In genomic region chr2:227388537-227389011, GRCh38 we compare ENCODE assay signal across 16 cellular contexts. TPM values are rescaled to one million over a fixed set of nuclear protein-coding genes. Genes with fewer than 3 reads are reported as not detected.
DNase-seq lines count a peak whose midpoint lies in the region; ATAC-seq, FAIRE-seq and TF ChIP-seq lines count a peak whose summit lies in the region.
"Had no signal": no experiment of that assay in that cellular context is flagged by ENCODE, and none has a peak within 500 bp of the region (broad histone marks: within the 10 kb centered on the region; RNA-seq: fewer than 3 reads in every experiment).

No MANE protein-coding gene starts in this region.

- BruUV-seq in IMR-90 (replicated peaks; lab: Mats Ljungman, UMichigan): no TSS peak

- TF ChIP-seq POLR2A in IMR-90 (IDR thresholded peaks at IDR 0.05; ENCODE audit: low read depth, low read length) (no peak), GM18505 (IDR thresholded peaks at IDR 0.05; ENCODE audit: borderline replicate concordance, extremely low read depth, insufficient read depth, insufficient read length) (no peak)

- FAIRE-seq in bronchial epithelial cell (lab: Jason Lieb, UNC): no peak

- TF ChIP-seq RAD21 in IMR-90 (IDR thresholded peaks at IDR 0.05; ENCODE audit: low read length): no peak

- in situ Hi-C loops in IMR-90 (cut with MboI; ENCODE audit: low sequenced_read_pairs): no loop called here

- dilution Hi-C loops in IMR-90 (cut with HindIII; ENCODE audit: low sequenced_read_pairs, unreplicated experiment): no loop called here

- H2AFZ ChIP-seq in IMR-90 (replicated peaks; ENCODE audit: low read length, poor library complexity): peak overlapping the region; percentile 60
- H2AFZ ChIP-seq: parathyroid adenoma had no signal

- peak overlapping the region; percentile 81 for H4K5ac ChIP-seq in IMR-90 (ENCODE audit: low read depth, low read length)

- H2BK5ac ChIP-seq in IMR-90 (ENCODE audit: low read depth, low read length, poor library complexity, severe bottlenecking): peak overlapping the region; percentile 94

- POLR2A ChIA-PET in IMR-90 (lab: Charles Lee; ENCODE audit: unreplicated experiment): no interaction called here

- ATAC-seq in IMR-90 (ENCODE audit: low read depth): peak; percentile 83
- ATAC-seq in GM18505 (IDR thresholded peaks at IDR 0.05; ENCODE audit: unreplicated experiment): no peak
- ATAC-seq in HG02759 (IDR thresholded peaks at IDR 0.05; ENCODE audit: unreplicated experiment): no peak
- ATAC-seq: stimulated activated effector memory CD8-positive, alpha-beta T cell treated with anti-CD3 and anti-CD28 coated beads, Interleukin-12 subunit alpha, Interleukin-12 subunit beta, amount 100 ng/mL, for 72 hours had no signal

- peak overlapping the region; percentile 88 for H3K18ac ChIP-seq in IMR-90 (ENCODE audit: low read depth, low read length)

- no peak overlapping the region for H3K14ac ChIP-seq in IMR-90 (replicated peaks; ENCODE audit: low read depth, low read length)

- H3K4me3 ChIP-seq in AG10803 (ENCODE audit: low read length): no peak overlapping the region
- no peak overlapping the region for H3K4me3 ChIP-seq in IMR-90 (ENCODE audit: insufficient read depth, low read depth, low read length)
- H3K4me3 ChIP-seq in bronchial epithelial cell (ENCODE audit: low read depth, low read length): no peak overlapping the region
- H3K4me3 ChIP-seq: ascending aorta had no signal

- H4K8ac ChIP-seq in IMR-90 (ENCODE audit: low read depth in 2 of 2, low read length in 2 of 2): peak overlapping the region; percentile 73 to 76; a peak in 3 of 4 replicates

- DNase-seq in AG10803 (ENCODE audit: low read depth) (peak; percentile 96), IMR-90 (peak; percentile 98), bronchial epithelial cell (ENCODE audit: low read depth) (peak; percentile 99), myocyte (ENCODE audit: low read depth) (peak; percentile 54), putamen (ENCODE audit: low spot score) (no peak), NCI-H1048 (lab: John Stamatoyannopoulos, UW) (no peak)
- DNase-seq: mesendoderm, NCI-H1417 treated with DMSO at 0.1 percent for 48 hours, NCI-H526, SIG-M5 had no signal

- no peak overlapping the region for H3K9ac ChIP-seq in IMR-90 (ENCODE audit: low read depth, low read length)
- H3K9ac ChIP-seq: parathyroid adenoma had no signal

- no peaks in the 10 kb centered on the region for H3K79me1 ChIP-seq in IMR-90 (ENCODE audit: low read depth in 1 of 2, low read length in 2 of 2)

- H3K4ac ChIP-seq in IMR-90 (ENCODE audit: low read depth, low read length): peak overlapping the region; percentile 71

- H3K23ac ChIP-seq in IMR-90 (ENCODE audit: low read depth, low read length): peak overlapping the region; percentile 21; the same call in 1 of the 2 replicates

- H3K36me3 ChIP-seq in IMR-90 (ENCODE audit: control insufficient read depth, insufficient read depth, low read length): no peaks in the 10 kb centered on the region
- H3K36me3 ChIP-seq in bronchial epithelial cell (ENCODE audit: control insufficient read depth, insufficient read depth, low read length): no peaks in the 10 kb centered on the region
- H3K36me3 ChIP-seq: ascending aorta had no signal

- H3K4me1 ChIP-seq in IMR-90 (ENCODE audit: control insufficient read depth, insufficient read depth, low read length): peaks cover 3% of the 10 kb centered on the region
- H3K4me1 ChIP-seq: ascending aorta, parathyroid adenoma had no signal

- no peaks in the 10 kb centered on the region for H4K20me1 ChIP-seq in IMR-90 (ENCODE audit: insufficient read depth, low read length)

- H3K9me1 ChIP-seq in IMR-90 (ENCODE audit: insufficient read depth, low read length): no peaks in the 10 kb centered on the region

- no CpG with 5 or more reads among the region's 7 CpGs for WGBS in IMR-90 (ENCODE audit: extremely low coverage in 2 of 2, insufficient read length in 1 of 2), 2 experiments

- TF ChIP-seq CTCF in AG10803 (conservative IDR thresholded peaks at IDR 0.05; ENCODE audit: low read length): no peak
- no peak for TF ChIP-seq CTCF in IMR-90 (conservative IDR thresholded peaks at IDR 0.05; ENCODE audit: low read depth, low read length)
- TF ChIP-seq CTCF in bronchial epithelial cell (IDR thresholded peaks at IDR 0.05; ENCODE audit: insufficient read depth, low read length, severe bottlenecking): no peak

- H3K56ac ChIP-seq in IMR-90 (ENCODE audit: extremely low read depth, insufficient read depth, low read length): peak overlapping the region; percentile 7; the same call in 1 of the 2 replicates

- CTCF ChIA-PET in IMR-90 (lab: Yijun Ruan, JAX): interaction anchor here (1.3 kb wide), 1 partner anchor 40 kb away, joined by 4 read pairs; no protein-coding TSS in a partner anchor

- no peak overlapping the region for H3K4me2 ChIP-seq in IMR-90 (ENCODE audit: low read depth, low read length)

- peak overlapping the region; percentile 78 for H2BK120ac ChIP-seq in IMR-90 (ENCODE audit: low read depth, low read length)

- H3K9me3 ChIP-seq in IMR-90 (ENCODE audit: control insufficient read depth, insufficient read depth, low read length): no peaks in the 10 kb centered on the region
- H3K9me3 ChIP-seq: ascending aorta had no signal

- peak overlapping the region; percentile 65 for H2BK20ac ChIP-seq in IMR-90 (ENCODE audit: low read depth, low read length)

- H3K27ac ChIP-seq in IMR-90 (ENCODE audit: insufficient read depth, low read length): peak overlapping the region; percentile 93
- H3K27ac ChIP-seq: ascending aorta, parathyroid adenoma had no signal

- H3K27me3 ChIP-seq in IMR-90 (ENCODE audit: control insufficient read depth, insufficient read depth, low read length) (no peaks in the 10 kb centered on the region), bronchial epithelial cell (ENCODE audit: control insufficient read depth, insufficient read depth, low read length) (no peaks in the 10 kb centered on the region)
- H3K27me3 ChIP-seq: ascending aorta had no signal

- H2AK9ac ChIP-seq in IMR-90 (replicated peaks; ENCODE audit: low read depth, low read length, poor library complexity): no peak overlapping the region

- H2AK5ac ChIP-seq in IMR-90 (ENCODE audit: low read depth, low read length): peak overlapping the region; percentile 41; the same call in 1 of the 2 replicates

- H2BK15ac ChIP-seq in IMR-90 (ENCODE audit: low read depth, low read length): peak overlapping the region; percentile 77; the same call in 2 of the 3 replicates

- intact Hi-C loops in IMR-90 (cut with micrococcal nuclease): no loop called here

- peak overlapping the region; percentile 92 for H4K91ac ChIP-seq in IMR-90 (ENCODE audit: insufficient read depth, low read depth, low read length)

TF ChIP-seq in IMR-90, 13 proteins besides CTCF, POLR2A, EP300 and RAD21:
- TF ChIP-seq, protein P1, sequence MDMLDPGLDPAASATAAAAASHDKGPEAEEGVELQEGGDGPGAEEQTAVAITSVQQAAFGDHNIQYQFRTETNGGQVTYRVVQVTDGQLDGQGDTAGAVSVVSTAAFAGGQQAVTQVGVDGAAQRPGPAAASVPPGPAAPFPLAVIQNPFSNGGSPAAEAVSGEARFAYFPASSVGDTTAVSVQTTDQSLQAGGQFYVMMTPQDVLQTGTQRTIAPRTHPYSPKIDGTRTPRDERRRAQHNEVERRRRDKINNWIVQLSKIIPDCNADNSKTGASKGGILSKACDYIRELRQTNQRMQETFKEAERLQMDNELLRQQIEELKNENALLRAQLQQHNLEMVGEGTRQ (IDR thresholded peaks at IDR 0.05; ENCODE audit: low read depth, low read length): no peak
- TF ChIP-seq RCOR1 (IDR thresholded peaks at IDR 0.05; ENCODE audit: insufficient replicate concordance, low read length): no peak
- TF ChIP-seq MAZ (IDR thresholded peaks at IDR 0.05; ENCODE audit: borderline replicate concordance, low read depth, low read length): no peak
- TF ChIP-seq BHLHE40 (IDR thresholded peaks at IDR 0.05; ENCODE audit: low read depth, low read length): no peak
- TF ChIP-seq MXI1 (IDR thresholded peaks at IDR 0.05; ENCODE audit: borderline replicate concordance, low read depth, low read length): no peak
- TF ChIP-seq CHD1 (IDR thresholded peaks at IDR 0.05; ENCODE audit: low read depth, low read length): no peak
- 0 out of 2 replicates have a peak, but pooled peaks have one; percentile 34 for TF ChIP-seq FOS (IDR thresholded peaks at IDR 0.05; ENCODE audit: low read depth, low read length)
- no peak for TF ChIP-seq ELK1 (IDR thresholded peaks at IDR 0.05; ENCODE audit: borderline replicate concordance, low read depth, low read length)
- no peak for TF ChIP-seq MAFK (IDR thresholded peaks at IDR 0.05; ENCODE audit: low read depth, low read length)
- peak; percentile 88 for TF ChIP-seq CEBPB (IDR thresholded peaks at IDR 0.05; ENCODE audit: low read depth, low read length)
- peak; percentile 89 for TF ChIP-seq NFE2L2 (IDR thresholded peaks at IDR 0.05; ENCODE audit: low read depth, low read length)
- TF ChIP-seq SMC3 (IDR thresholded peaks at IDR 0.05; ENCODE audit: low read depth, low read length): no peak
- TF ChIP-seq RFX5 (IDR thresholded peaks at IDR 0.05; ENCODE audit: low read depth, low read length): no peak

RNA-seq across cellular contexts. Expression of gene SCYGR1, which starts 0.8 kb away (rescaled TPM):
- not detected in 2 replicates for total RNA-seq in IMR-90 (2012; rRNA removed)
- polyA plus RNA-seq in IMR-90 (2012; rRNA removed): not detected in 2 replicates
- polyA plus RNA-seq in IMR-90 (2012; cell fraction: cytosol; rRNA removed): not detected in 2 replicates
- polyA plus RNA-seq in IMR-90 (2012; cell fraction: nucleus; rRNA removed; ENCODE audit: low replicate concordance): not detected in 2 replicates
- not detected in 2 replicates for total RNA-seq in bronchial epithelial cell
- not detected in 2 replicates for total RNA-seq in myocyte
- 0.58 TPM for polyA plus RNA-seq in myocyte (2012)
- total RNA-seq: ascending aorta, HT-29 had no signal

RNA-seq across cellular contexts. Expression of gene TM4SF20, which starts 9.5 kb away (rescaled TPM):
- total RNA-seq in IMR-90 (2012; rRNA removed): under 0.01 TPM in 2 replicates
- 0.03 and 0.06 TPM in 2 replicates for polyA plus RNA-seq in IMR-90 (2012; rRNA removed)
- polyA plus RNA-seq in IMR-90 (2012; cell fraction: cytosol; rRNA removed): not detected in 2 replicates
- not detected in 2 replicates for polyA plus RNA-seq in IMR-90 (2012; cell fraction: nucleus; rRNA removed; ENCODE audit: low replicate concordance)
- not detected in 2 replicates for total RNA-seq in bronchial epithelial cell
- total RNA-seq in myocyte: not detected in 2 replicates
- 10.6 TPM for polyA plus RNA-seq in myocyte (2012)
- total RNA-seq: ascending aorta had no signal

Comparison
In these comparisons a context has a peak if more than half of its experiments do, and no peak if none do; other contexts are left out.
1. DNase-seq: peak in AG10803 (single experiment), IMR-90 (single experiment), bronchial epithelial cell (single experiment) and myocyte (single experiment); none in putamen (single experiment) and NCI-H1048 (single experiment).